ENCODE assay signal across 1 cellular context in genomic region chr9:133991211-133991921, GRCh38.
A peak's percentile ranks its signal among the peaks of the same experiment; 100 is the strongest.
TF ChIP-seq lines count a peak whose summit lies in the region.

No MANE protein-coding gene starts in this region.

TF ChIP-seq in HepG2, 621 proteins besides CTCF, POLR2A, EP300 and RAD21 (continues in another document):
- TF ChIP-seq ZNF10 (CRISPR knock-in tag; IDR thresholded peaks at IDR 0.05; ENCODE audit: borderline replicate concordance, low read depth) (no peak), ZNF142 (CRISPR knock-in tag; IDR thresholded peaks at IDR 0.05) (peak; percentile 40; the same call in 1 of the 2 replicates), KDM2A (CRISPR knock-in tag; IDR thresholded peaks at IDR 0.05; ENCODE audit: borderline replicate concordance, low read depth) (peak; percentile 20; the same call in 1 of the 2 replicates), ZC3H13 (CRISPR knock-in tag; IDR thresholded peaks at IDR 0.05) (peak; percentile 29; the same call in 1 of the 2 replicates), ZNF687 (CRISPR knock-in tag; IDR thresholded peaks at IDR 0.05) (peak; percentile 59), NFKBIZ (CRISPR knock-in tag; IDR thresholded peaks at IDR 0.05) (peak; percentile 7; the same call in 1 of the 2 replicates), RBFOX2 (IDR thresholded peaks at IDR 0.05; ENCODE audit: low read depth, low read length) (peak; percentile 10), ZNF276 (CRISPR knock-in tag; IDR thresholded peaks at IDR 0.05; ENCODE audit: low read depth) (0 out of 2 replicates have a peak, but pooled peaks have one; percentile 35), HDAC2 (CRISPR knock-in tag; IDR thresholded peaks at IDR 0.05) (0 out of 2 replicates have a peak, but pooled peaks have one; percentile 14), ZBTB39 (CRISPR knock-in tag; IDR thresholded peaks at IDR 0.05) (0 out of 2 replicates have a peak, but pooled peaks have one; percentile 45), ZNF615 (CRISPR knock-in tag; IDR thresholded peaks at IDR 0.05; ENCODE audit: borderline replicate concordance) (no peak), ZNF101 (CRISPR knock-in tag; IDR thresholded peaks at IDR 0.05; ENCODE audit: borderline replicate concordance, low read depth) (no peak), ZMAT3 (CRISPR knock-in tag; conservative IDR thresholded peaks at IDR 0.05) (peak; percentile 17; the same call in 1 of the 2 replicates), ZFP91 (CRISPR knock-in tag; IDR thresholded peaks at IDR 0.05; ENCODE audit: borderline replicate concordance) (0 out of 2 replicates have a peak, but pooled peaks have one; percentile 11), BCL6 (CRISPR knock-in tag; IDR thresholded peaks at IDR 0.05) (no peak), CBFB (CRISPR knock-in tag; IDR thresholded peaks at IDR 0.05) (0 out of 2 replicates have a peak, but pooled peaks have one; percentile 3), TGIF2 (CRISPR knock-in tag; IDR thresholded peaks at IDR 0.05) (no peak), SMAD1 (CRISPR knock-in tag; IDR thresholded peaks at IDR 0.05; ENCODE audit: borderline replicate concordance, low read depth) (0 out of 2 replicates have a peak, but pooled peaks have one; percentile 21), ZGPAT (CRISPR knock-in tag; IDR thresholded peaks at IDR 0.05) (0 out of 2 replicates have a peak, but pooled peaks have one; percentile 6), ZNF343 (CRISPR knock-in tag; IDR thresholded peaks at IDR 0.05) (0 out of 2 replicates have a peak, but pooled peaks have one; percentile 53), ZMYM4 (CRISPR knock-in tag; IDR thresholded peaks at IDR 0.05) (0 out of 2 replicates have a peak, but pooled peaks have one; percentile 7), CREM (IDR thresholded peaks at IDR 0.05) (no peak), CREM (CRISPR knock-in tag; IDR thresholded peaks at IDR 0.05) (no peak), ZNF709 (CRISPR knock-in tag; IDR thresholded peaks at IDR 0.05) (0 out of 2 replicates have a peak, but pooled peaks have one; percentile 8), HNRNPLL (IDR thresholded peaks at IDR 0.05; ENCODE audit: low read depth, low read length, poor library complexity, severe bottlenecking) (peak; percentile 72), HNRNPK (IDR thresholded peaks at IDR 0.05; ENCODE audit: low read depth, low read length, poor library complexity, severe bottlenecking) (peak; percentile 45), SRSF1 (optimal IDR thresholded peaks at IDR 0.05; ENCODE audit: low read depth, low read length) (no peak), CSRNP1 (CRISPR knock-in tag; IDR thresholded peaks at IDR 0.05) (0 out of 2 replicates have a peak, but pooled peaks have one; percentile 12), ZNF543 (CRISPR knock-in tag; IDR thresholded peaks at IDR 0.05) (peak; percentile 60; the same call in 1 of the 2 replicates), CEBPG (CRISPR knock-in tag; IDR thresholded peaks at IDR 0.05) (no peak), ZNF768 (CRISPR knock-in tag; IDR thresholded peaks at IDR 0.05) (peak; percentile 22; the same call in 1 of the 2 replicates), ZSCAN31 (CRISPR knock-in tag; IDR thresholded peaks at IDR 0.05; ENCODE audit: low read depth) (no peak; the same call in 1 of the 2 replicates), ZNF333 (CRISPR knock-in tag; IDR thresholded peaks at IDR 0.05; ENCODE audit: borderline replicate concordance) (0 out of 2 replicates have a peak, but pooled peaks have one; percentile 40), ZNF547 (CRISPR knock-in tag; IDR thresholded peaks at IDR 0.05) (0 out of 2 replicates have a peak, but pooled peaks have one; percentile 29), HDAC1 (CRISPR knock-in tag; IDR thresholded peaks at IDR 0.05) (peak; percentile 5; the same call in 1 of the 2 replicates), IKZF4 (CRISPR knock-in tag; IDR thresholded peaks at IDR 0.05; ENCODE audit: borderline replicate concordance, low read depth, not compliant biosample characterization) (peak; percentile 29)
- TF ChIP-seq, protein P1, sequence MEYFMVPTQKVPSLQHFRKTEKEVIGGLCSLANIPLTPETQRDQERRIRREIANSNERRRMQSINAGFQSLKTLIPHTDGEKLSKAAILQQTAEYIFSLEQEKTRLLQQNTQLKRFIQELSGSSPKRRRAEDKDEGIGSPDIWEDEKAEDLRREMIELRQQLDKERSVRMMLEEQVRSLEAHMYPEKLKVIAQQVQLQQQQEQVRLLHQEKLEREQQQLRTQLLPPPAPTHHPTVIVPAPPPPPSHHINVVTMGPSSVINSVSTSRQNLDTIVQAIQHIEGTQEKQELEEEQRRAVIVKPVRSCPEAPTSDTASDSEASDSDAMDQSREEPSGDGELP (IDR thresholded peaks at IDR 0.05; ENCODE audit: borderline replicate concordance, low read depth): no peak
